In the genomic region with DNA sequence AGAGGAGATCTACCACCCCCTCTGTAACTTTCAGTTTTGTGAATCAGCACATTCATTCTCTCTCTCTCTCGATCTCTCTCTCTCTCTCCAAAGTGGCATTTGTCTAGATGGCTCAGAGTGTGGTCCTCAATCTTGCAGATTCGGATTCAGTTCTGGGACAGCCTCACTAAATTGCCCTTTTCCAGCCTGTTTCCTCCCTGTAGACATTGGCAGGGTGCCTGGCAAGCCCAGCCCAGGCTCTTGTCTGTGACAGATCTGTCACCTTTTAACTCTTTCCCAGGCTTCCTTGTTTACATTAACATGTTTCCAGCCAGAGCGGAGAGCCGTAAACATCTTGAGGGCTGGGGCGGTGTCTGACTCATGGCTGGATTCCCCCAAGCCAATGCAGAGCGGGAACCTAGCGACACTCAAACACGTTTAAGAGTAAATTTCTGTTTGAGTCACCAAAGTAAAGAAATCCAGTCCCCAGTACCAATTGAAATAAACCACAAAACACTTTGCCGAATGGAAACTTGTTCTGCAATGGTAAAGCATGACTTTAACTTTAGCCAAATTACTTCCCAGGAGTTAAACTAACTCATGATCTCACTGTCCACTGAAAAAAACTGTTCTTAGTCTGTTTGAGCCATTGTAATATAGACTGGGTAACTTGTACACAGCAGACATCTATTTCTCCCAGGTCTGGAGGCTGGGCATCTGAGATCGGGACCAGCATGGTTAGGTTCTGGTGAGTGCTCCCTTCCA, we compare ENCODE assay signal across 8 cellular contexts. TPM values are rescaled to one million over a fixed set of nuclear protein-coding genes. Genes with fewer than 3 reads are reported as not detected.
A peak's percentile ranks its signal among the peaks of the same experiment; 100 is the strongest.
DNase-seq lines count a peak whose midpoint lies in the region; ATAC-seq and TF ChIP-seq lines count a peak whose summit lies in the region.

No MANE protein-coding gene starts in this region.

- intact Hi-C loops in natural killer cell (cut with micrococcal nuclease): no loop called here

- peak overlapping the region; percentile 7 for H3K27ac ChIP-seq in RWPE2 (ENCODE audit: poor library complexity, severe bottlenecking)

- ATAC-seq in natural killer cell treated with Interleukin-12 subunit alpha and Interleukin-12 subunit beta and Interleukin-15 and Interleukin-18, amount 100 ng/mL, for 72 hours: peak; percentile 68 to 88
- ATAC-seq in natural killer cell (no peak), HG03196 (IDR thresholded peaks at IDR 0.05; ENCODE audit: unreplicated experiment) (peak; percentile 66), RWPE2 (ENCODE audit: low read depth) (peak; percentile 89), GM18907 (IDR thresholded peaks at IDR 0.05; ENCODE audit: unreplicated experiment) (no peak)
- peak; percentile 96 for ATAC-seq in stimulated activated effector memory CD8-positive, alpha-beta T cell treated with anti-CD3 and anti-CD28 coated beads, Interleukin-12 subunit alpha, Interleukin-12 subunit beta, amount 100 ng/mL, for 72 hours

- H3K9me3 ChIP-seq in RWPE2 (ENCODE audit: severe bottlenecking): no peaks in the 10 kb centered on the region

- peak overlapping the region in 1 of 2 donors; percentile 13 for H3K27ac Mint-ChIP-seq in natural killer cell treated with Interleukin-12 subunit alpha and Interleukin-12 subunit beta and Interleukin-15 and Interleukin-18, amount 100 ng/mL, for 72 hours
- no peak overlapping the region for H3K27ac Mint-ChIP-seq in natural killer cell
- peak overlapping the region; percentile 80 for H3K27ac Mint-ChIP-seq in stimulated activated effector memory CD8-positive, alpha-beta T cell treated with anti-CD3 and anti-CD28 coated beads, Interleukin-12 subunit alpha, Interleukin-12 subunit beta, amount 100 ng/mL, for 72 hours

- DNase-seq in natural killer cell treated with Interleukin-12 subunit alpha and Interleukin-12 subunit beta and Interleukin-15 and Interleukin-18, amount 100 ng/mL, for 72 hours (ENCODE audit: low spot score): no peak
- DNase-seq in natural killer cell (no peak), RWPE2 (ENCODE audit: low spot score) (peak; percentile 74), fibroblast of pulmonary artery (ENCODE audit: low read depth) (peak; percentile 56), NCI-H187 treated with DMSO at 0.1 percent for 48 hours (lab: John Stamatoyannopoulos, UW) (no peak)
- DNase-seq in stimulated activated effector memory CD8-positive, alpha-beta T cell treated with anti-CD3 and anti-CD28 coated beads, Interleukin-12 subunit alpha, Interleukin-12 subunit beta, amount 100 ng/mL, for 72 hours (ENCODE audit: low spot score in 2 of 2): peak; percentile 25 to 80

- TF ChIP-seq CTCF in natural killer cell (IDR thresholded peaks at IDR 0.05) (no peak), RWPE2 (IDR thresholded peaks at IDR 0.05; ENCODE audit: poor library complexity, severe bottlenecking) (no peak), fibroblast of pulmonary artery (IDR thresholded peaks at IDR 0.05; ENCODE audit: low read length, missing control alignments) (no peak)

- peaks cover 2 to 4% of the 10 kb centered on the region in 2 donors for H3K4me1 Mint-ChIP-seq in natural killer cell treated with Interleukin-12 subunit alpha and Interleukin-12 subunit beta and Interleukin-15 and Interleukin-18, amount 100 ng/mL, for 72 hours (ENCODE audit: low read depth in 2 of 2)
- no peaks in the 10 kb centered on the region for H3K4me1 Mint-ChIP-seq in natural killer cell
- H3K4me1 Mint-ChIP-seq in stimulated activated effector memory CD8-positive, alpha-beta T cell treated with anti-CD3 and anti-CD28 coated beads, Interleukin-12 subunit alpha, Interleukin-12 subunit beta, amount 100 ng/mL, for 72 hours: peaks cover 20% of the 10 kb centered on the region

- peaks cover 31 to 48% of the 10 kb centered on the region in 2 donors for H3K27me3 Mint-ChIP-seq in natural killer cell treated with Interleukin-12 subunit alpha and Interleukin-12 subunit beta and Interleukin-15 and Interleukin-18, amount 100 ng/mL, for 72 hours
- peaks cover 34 to 37% of the 10 kb centered on the region in 2 donors for H3K27me3 Mint-ChIP-seq in natural killer cell (ENCODE audit: low read depth in 2 of 2)

- H3K36me3 ChIP-seq in RWPE2 (ENCODE audit: low read depth): no peaks in the 10 kb centered on the region

- no peaks in the 10 kb centered on the region for H3K27me3 ChIP-seq in RWPE2 (ENCODE audit: insufficient read depth, poor library complexity, severe bottlenecking)

- peaks cover 5% of the 10 kb centered on the region for H3K36me3 Mint-ChIP-seq in natural killer cell treated with Interleukin-12 subunit alpha and Interleukin-12 subunit beta and Interleukin-15 and Interleukin-18, amount 100 ng/mL, for 72 hours
- no peaks in the 10 kb centered on the region for H3K36me3 Mint-ChIP-seq in natural killer cell
- H3K36me3 Mint-ChIP-seq in stimulated activated effector memory CD8-positive, alpha-beta T cell treated with anti-CD3 and anti-CD28 coated beads, Interleukin-12 subunit alpha, Interleukin-12 subunit beta, amount 100 ng/mL, for 72 hours: no peaks in the 10 kb centered on the region

- peaks cover 3% of the 10 kb centered on the region for H3K4me1 ChIP-seq in RWPE2 (ENCODE audit: insufficient read depth, poor library complexity, severe bottlenecking)

- no peaks in the 10 kb centered on the region for H3K9me3 Mint-ChIP-seq in natural killer cell treated with Interleukin-12 subunit alpha and Interleukin-12 subunit beta and Interleukin-15 and Interleukin-18, amount 100 ng/mL, for 72 hours
- no peaks in the 10 kb centered on the region for H3K9me3 Mint-ChIP-seq in natural killer cell
- H3K9me3 Mint-ChIP-seq in stimulated activated effector memory CD8-positive, alpha-beta T cell treated with anti-CD3 and anti-CD28 coated beads, Interleukin-12 subunit alpha, Interleukin-12 subunit beta, amount 100 ng/mL, for 72 hours: no peaks in the 10 kb centered on the region

- H3K4me3 ChIP-seq in RWPE2 (ENCODE audit: severe bottlenecking) (no peak overlapping the region), fibroblast of pulmonary artery (replicated peaks; ENCODE audit: low read depth, low read length) (no peak overlapping the region)

- peak overlapping the region; percentile 71 for H3K4me3 Mint-ChIP-seq in natural killer cell treated with Interleukin-12 subunit alpha and Interleukin-12 subunit beta and Interleukin-15 and Interleukin-18, amount 100 ng/mL, for 72 hours
- H3K4me3 Mint-ChIP-seq in natural killer cell: no peak overlapping the region
- H3K4me3 Mint-ChIP-seq in stimulated activated effector memory CD8-positive, alpha-beta T cell treated with anti-CD3 and anti-CD28 coated beads, Interleukin-12 subunit alpha, Interleukin-12 subunit beta, amount 100 ng/mL, for 72 hours: peak overlapping the region; percentile 57

RNA-seq across cellular contexts. Expression of gene CYP27C1, which starts 6.6 kb away (rescaled TPM):
- total RNA-seq in natural killer cell treated with Interleukin-12 subunit alpha and Interleukin-12 subunit beta and Interleukin-15 and Interleukin-18, amount 100 ng/mL, for 72 hours: not detected
- not detected for total RNA-seq in natural killer cell

Comparison
In these comparisons a context has a peak if more than half of its experiments do, and no peak if none do; other contexts are left out.
1. ATAC-seq: peak in natural killer cell treated with Interleukin-12 subunit alpha and Interleukin-12 subunit beta and Interleukin-15 and Interleukin-18, amount 100 ng/mL, for 72 hours (2 of 2), HG03196 (single experiment), RWPE2 (single experiment) and stimulated activated effector memory CD8-positive, alpha-beta T cell treated with anti-CD3 and anti-CD28 coated beads, Interleukin-12 subunit alpha, Interleukin-12 subunit beta, amount 100 ng/mL, for 72 hours (single experiment); none in natural killer cell (0 of 3) and GM18907 (single experiment).
2. DNase-seq: peak in RWPE2 (single experiment), fibroblast of pulmonary artery (single experiment) and stimulated activated effector memory CD8-positive, alpha-beta T cell treated with anti-CD3 and anti-CD28 coated beads, Interleukin-12 subunit alpha, Interleukin-12 subunit beta, amount 100 ng/mL, for 72 hours (2 of 2); none in natural killer cell treated with Interleukin-12 subunit alpha and Interleukin-12 subunit beta and Interleukin-15 and Interleukin-18, amount 100 ng/mL, for 72 hours (single experiment), natural killer cell (single experiment) and NCI-H187 treated with DMSO at 0.1 percent for 48 hours (single experiment).